Comparison of ENCODE assay signal across 22 cellular contexts in the genomic region with DNA sequence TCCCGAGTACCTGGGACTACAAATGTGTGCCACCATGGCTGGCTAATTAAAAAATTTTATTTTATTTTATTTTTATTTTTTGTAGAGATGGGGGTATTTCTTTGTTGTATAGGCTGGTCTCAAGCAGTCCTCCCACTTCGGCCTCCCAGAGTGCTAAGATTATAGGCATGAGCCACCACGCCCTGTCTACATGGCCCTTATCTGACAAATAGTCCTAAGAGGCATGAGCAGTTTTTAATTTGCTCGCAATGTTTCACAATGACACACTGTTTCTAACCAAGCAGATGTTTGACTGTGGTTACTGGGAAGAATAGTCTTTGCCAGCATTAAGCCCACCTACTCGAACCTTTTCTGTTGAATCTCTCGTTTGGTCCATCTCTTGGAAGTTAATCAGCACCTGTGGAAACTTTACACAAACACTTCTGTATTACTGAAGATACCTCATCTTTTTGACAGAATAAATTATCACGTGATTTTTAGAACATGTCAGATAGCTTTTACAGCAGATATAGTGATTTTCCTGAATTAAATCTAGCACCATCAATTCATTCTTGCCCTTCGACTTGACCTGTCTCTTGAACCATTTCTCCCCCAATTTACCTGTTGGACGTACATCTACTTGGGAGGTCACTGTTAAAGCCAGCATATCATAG.
"Had no signal": no experiment of that assay in that cellular context is flagged by ENCODE, and none has a peak within 500 bp of the region (broad histone marks: within the 10 kb centered on the region; RNA-seq: fewer than 3 reads in every experiment).

No MANE protein-coding gene starts in this region.

- ATAC-seq: activated CD4-positive, alpha-beta T cell treated with anti-CD3 and anti-CD28 coated beads for 36 hours; activated CD8-positive, alpha-beta T cell treated with anti-CD3 and anti-CD28 coated beads, Interleukin-2, amount 10 ng/mL, durations not matched to agents 7 days and 5 days; body of pancreas; T-cell had no signal

- DNase-seq: activated CD4-positive, alpha-beta T cell treated with anti-CD3 and anti-CD28 coated beads for 36 hours; activated CD8-positive, alpha-beta memory T cell treated with anti-CD3 and anti-CD28 coated beads, Interleukin-2, amount 50 U/mL, for 48 hours; activated CD8-positive, alpha-beta T cell treated with anti-CD3 and anti-CD28 coated beads, Interleukin-2, amount 10 ng/mL, durations not matched to agents 7 days and 5 days; activated naive CD4-positive, alpha-beta T cell; activated T-cell treated with anti-CD3 and anti-CD28 coated beads, Interleukin-2, amount 50 U/mL, for 1 hour; aorta; body of pancreas; central memory CD4-positive, alpha-beta T cell; NCI-H1105; NCI-H1436; NCI-H187; NCI-H2081; NCI-H446; NCI-H524; PC-9; SIG-M5; T-cell; T-helper 2 cell; T1000; WERI-Rb-1 had no signal

- H3K36me3 ChIP-seq: WERI-Rb-1 had no signal

- H3K27ac ChIP-seq: body of pancreas, KMS-11, PC-9, SK-N-MC, WERI-Rb-1 had no signal

- H3K9me3 ChIP-seq: body of pancreas had no signal

- H3K27me3 ChIP-seq: body of pancreas had no signal

- H3K4me3 ChIP-seq: body of pancreas, PC-9, SK-N-MC had no signal
